ENCODE assay signal across 11 cellular contexts in the genomic region with DNA sequence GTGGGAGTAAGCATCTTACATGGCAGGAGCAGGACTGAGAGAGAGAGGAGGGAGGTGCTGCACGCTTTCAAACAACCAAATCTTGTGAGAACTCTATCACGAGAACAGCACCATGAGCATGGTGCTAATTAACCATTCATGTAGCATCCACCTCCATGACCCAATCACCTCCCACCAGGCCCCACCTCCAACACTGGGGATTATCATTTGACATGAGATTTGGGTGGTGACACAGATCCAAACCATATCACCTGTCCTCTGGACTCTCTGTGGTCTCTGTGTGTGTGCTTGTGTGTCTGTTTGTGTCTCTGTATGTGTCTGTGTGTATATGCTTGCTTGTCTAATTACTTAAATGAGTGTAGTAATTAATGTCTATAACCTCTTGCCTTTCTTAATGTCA. TPM values are rescaled to one million over a fixed set of nuclear protein-coding genes. Genes with fewer than 3 reads are reported as not detected.
DNase-seq lines count a peak whose midpoint lies in the region; ATAC-seq and TF ChIP-seq lines count a peak whose summit lies in the region.
"Had no signal": no experiment of that assay in that cellular context is flagged by ENCODE, and none has a peak within 500 bp of the region (broad histone marks: within the 10 kb centered on the region; RNA-seq: fewer than 3 reads in every experiment).

No MANE protein-coding gene starts in this region.

- BruUV-seq in A673 (replicated peaks; lab: Mats Ljungman, UMichigan) = no TSS peak

- TF ChIP-seq CTCF in A673 (conservative IDR thresholded peaks at IDR 0.05; ENCODE audit: low read depth, low read length) = no peak

- no peaks in the 10 kb centered on the region for H3K4me1 ChIP-seq in A673 (ENCODE audit: insufficient read depth, low read length, poor library complexity, severe bottlenecking)

- no peaks in the 10 kb centered on the region for H3K36me3 Mint-ChIP-seq in activated naive CD8-positive, alpha-beta T cell treated with anti-CD3 and anti-CD28 coated beads, Interleukin-2, amount 50 U/mL, for 24 hours (ENCODE audit: low read depth)

- H3K9me3 ChIP-seq in A673 (ENCODE audit: low read depth, low read length, poor library complexity, severe bottlenecking) = no peaks in the 10 kb centered on the region

- CTCF ChIA-PET in A673 (lab: Charles Lee) = no interaction called here

- POLR2A ChIA-PET in A673 (lab: Charles Lee; ENCODE audit: low non-redundant PET) = no interaction called here

- H3K4me3 ChIP-seq in A673 (ENCODE audit: low read depth, low read length, poor library complexity, severe bottlenecking) = no peak overlapping the region

- peaks cover 15% of the 10 kb centered on the region for H3K27me3 Mint-ChIP-seq in activated naive CD8-positive, alpha-beta T cell treated with anti-CD3 and anti-CD28 coated beads, Interleukin-2, amount 50 U/mL, for 24 hours

- H3K36me3 ChIP-seq in A673 (ENCODE audit: insufficient read depth, low read length, poor library complexity, severe bottlenecking) = no peaks in the 10 kb centered on the region

- peaks cover 58% of the 10 kb centered on the region for H3K4me1 Mint-ChIP-seq in activated naive CD8-positive, alpha-beta T cell treated with anti-CD3 and anti-CD28 coated beads, Interleukin-2, amount 50 U/mL, for 24 hours

- H3K27ac Mint-ChIP-seq in activated naive CD8-positive, alpha-beta T cell treated with anti-CD3 and anti-CD28 coated beads, Interleukin-2, amount 50 U/mL, for 24 hours = peak overlapping the region; percentile 88

- no peak overlapping the region for H3K27ac ChIP-seq in A673 (ENCODE audit: low read depth, low read length, poor library complexity, severe bottlenecking)
- H3K27ac ChIP-seq: epithelial cell of prostate had no signal

- peak overlapping the region; percentile 66 for H3K4me3 Mint-ChIP-seq in activated naive CD8-positive, alpha-beta T cell treated with anti-CD3 and anti-CD28 coated beads, Interleukin-2, amount 50 U/mL, for 24 hours

- intact Hi-C loops in A673 (cut with micrococcal nuclease; ENCODE audit: unreplicated experiment) = no loop called here

- H3K27me3 ChIP-seq in A673 (replicated peaks; ENCODE audit: insufficient read depth, low read depth, low read length, poor library complexity) = no peaks in the 10 kb centered on the region

- H3K9me3 Mint-ChIP-seq in activated naive CD8-positive, alpha-beta T cell treated with anti-CD3 and anti-CD28 coated beads, Interleukin-2, amount 50 U/mL, for 24 hours = no peaks in the 10 kb centered on the region

- DNase-seq in activated naive CD8-positive, alpha-beta T cell treated with anti-CD3 and anti-CD28 coated beads, Interleukin-2, amount 50 U/mL, for 24 hours = peak; percentile 42
- DNase-seq in cortex of kidney (lab: John Stamatoyannopoulos, UW) (no peak), NCI-H69 (lab: John Stamatoyannopoulos, UW) (no peak), UCSD-AML1 (lab: John Stamatoyannopoulos, UW; ENCODE audit: unreplicated experiment) (no peak), A673 (ENCODE audit: low spot score) (no peak)
- DNase-seq: GF-D8, IMR-90 had no signal

- ATAC-seq in GM18867 (IDR thresholded peaks at IDR 0.05; ENCODE audit: unreplicated experiment) (peak; percentile 32), GM21515 (IDR thresholded peaks at IDR 0.05; ENCODE audit: unreplicated experiment) (peak; percentile 25), HG03354 (IDR thresholded peaks at IDR 0.05; ENCODE audit: poor library complexity, severe bottlenecking, unreplicated experiment) (peak; percentile 49)
- peak; percentile 34 for ATAC-seq in activated naive CD8-positive, alpha-beta T cell treated with anti-CD3 and anti-CD28 coated beads, Interleukin-2, amount 50 U/mL, for 24 hours

RNA-seq across cellular contexts. Expression of a gene that starts 31.1 kb away (rescaled TPM):
- 175 and 183 TPM in 2 replicates for total RNA-seq in A673 (2021)

RNA-seq across cellular contexts. Expression of a gene that starts 31.4 kb away (rescaled TPM):
- total RNA-seq in A673 (2021) = 27.6 and 30.1 TPM in 2 replicates
